Comparison of ENCODE assay signal across 17 cellular contexts in the genomic region with DNA sequence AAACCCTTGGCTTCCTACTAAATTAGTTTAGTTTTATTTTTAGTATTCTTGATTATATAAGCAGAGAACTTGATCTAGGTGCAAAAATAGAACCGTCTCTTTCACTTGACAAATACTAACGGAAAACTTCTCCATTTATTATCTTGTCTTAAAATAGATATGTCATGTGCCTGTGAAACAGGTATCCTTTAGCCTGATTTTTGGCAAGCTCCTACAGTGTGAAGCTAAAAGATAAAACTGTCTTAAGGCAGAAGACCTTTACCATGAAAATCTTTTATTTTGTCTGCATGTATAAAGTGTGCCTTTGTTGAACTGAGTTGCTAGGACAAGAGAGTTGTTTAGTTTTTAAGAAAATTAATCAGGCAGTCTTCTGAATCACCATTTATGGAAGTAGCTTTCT.
DNase-seq lines count a peak whose midpoint lies in the region; ATAC-seq, FAIRE-seq and TF ChIP-seq lines count a peak whose summit lies in the region.
"Had no signal": no experiment of that assay in that cellular context is flagged by ENCODE, and none has a peak within 500 bp of the region (broad histone marks: within the 10 kb centered on the region; RNA-seq: fewer than 3 reads in every experiment).

No MANE protein-coding gene starts in this region.

- TF ChIP-seq CTCF in D721Med (IDR thresholded peaks at IDR 0.05; ENCODE audit: insufficient read depth, missing control alignments) (no peak), VCaP (conservative IDR thresholded peaks at IDR 0.05) (no peak), left ventricle myocardium inferior (IDR thresholded peaks at IDR 0.05; ENCODE audit: borderline replicate concordance) (no peak)

- no peaks in the 10 kb centered on the region for H3K9me3 Mint-ChIP-seq in T-cell
- H3K9me3 Mint-ChIP-seq: activated T-helper 1 cell treated with anti-CD3 and anti-CD28 coated beads, Interleukin-12 subunit alpha, Interleukin-12 subunit beta, Interleukin-2, Interleukin-4 antibody, amounts not matched to agents 30 ng/mL and 10 ng/mL and 1 ng/mL, durations not matched to agents 14 hours and 24 hours and 36 hours; immature natural killer cell had no signal

- ATAC-seq in T-cell (replicated peaks in 1 of 4), result no peak
- ATAC-seq in GM21528 (IDR thresholded peaks at IDR 0.05; ENCODE audit: low FRiP score, unreplicated experiment), result no peak
- no peak for ATAC-seq in HG03025 (IDR thresholded peaks at IDR 0.05; ENCODE audit: low FRiP score, unreplicated experiment)
- ATAC-seq: Panc1 had no signal

- H3K27me3 Mint-ChIP-seq in T-cell, result no peaks in the 10 kb centered on the region

- CTCF ChIA-PET in T-cell (lab: Charles Lee), result interaction anchor here in 1 of 2 donors (0.6 kb wide), 1 partner anchor 202 kb away, joined by 3 read pairs; a partner anchor contains a TSS

- peaks cover 48% of the 10 kb centered on the region for H3K36me3 Mint-ChIP-seq in T-cell

- no peak overlapping the region for H3K27ac Mint-ChIP-seq in T-cell
- H3K27ac Mint-ChIP-seq: activated T-helper 1 cell treated with anti-CD3 and anti-CD28 coated beads, Interleukin-12 subunit alpha, Interleukin-12 subunit beta, Interleukin-2, Interleukin-4 antibody, amounts not matched to agents 30 ng/mL and 10 ng/mL and 1 ng/mL, durations not matched to agents 14 hours and 24 hours and 36 hours; immature natural killer cell had no signal

- H3K9me3 ChIP-seq in left ventricle myocardium inferior (replicated peaks), result no peaks in the 10 kb centered on the region
- H3K9me3 ChIP-seq: testis had no signal

- DNase-seq in D721Med (ENCODE audit: insufficient read length, low spot score), result no peak
- DNase-seq in left ventricle myocardium inferior, result no peak
- DNase-seq in putamen (ENCODE audit: low spot score), result peak; percentile 46
- DNase-seq in T-cell, result no peak
- DNase-seq in NCI-H146 treated with DMSO at 0.1 percent for 48 hours (lab: John Stamatoyannopoulos, UW; ENCODE audit: unreplicated experiment), result no peak
- DNase-seq: immature natural killer cell; mesenchymal stem cell; MM.1S; NCI-H526 treated with DMSO at 0.1 percent for 48 hours; stimulated activated CD4-positive, alpha-beta T cell treated with anti-CD3 and anti-CD28 coated beads, Interleukin-4, amount 100 ng/mL, for 24 hours; testis had no signal

- no peak overlapping the region for H3K4me3 ChIP-seq in left ventricle myocardium inferior
- H3K4me3 ChIP-seq: testis had no signal

- POLR2A ChIA-PET in T-cell (lab: Charles Lee), result interaction anchor here in 1 of 2 donors (0.6 kb wide), 1 partner anchor 1685 kb away, joined by 3 read pairs; no protein-coding TSS in a partner anchor

- peaks cover 71% of the 10 kb centered on the region for H3K36me3 ChIP-seq in left ventricle myocardium inferior

- intact Hi-C loops in left ventricle myocardium inferior (cut with micrococcal nuclease), result no loop called here

- no peaks in the 10 kb centered on the region for H3K27me3 ChIP-seq in left ventricle myocardium inferior (ENCODE audit: low read depth)
- H3K27me3 ChIP-seq: testis had no signal

- H3K4me3 Mint-ChIP-seq in T-cell, result no peak overlapping the region
- H3K4me3 Mint-ChIP-seq: activated T-helper 1 cell treated with anti-CD3 and anti-CD28 coated beads, Interleukin-12 subunit alpha, Interleukin-12 subunit beta, Interleukin-2, Interleukin-4 antibody, amounts not matched to agents 30 ng/mL and 10 ng/mL and 1 ng/mL, durations not matched to agents 14 hours and 24 hours and 36 hours; immature natural killer cell had no signal

- H3K4me1 Mint-ChIP-seq in T-cell, result no peaks in the 10 kb centered on the region
- H3K4me1 Mint-ChIP-seq: immature natural killer cell had no signal

- peak; percentile 69 for FAIRE-seq in D721Med (lab: Jason Lieb, UNC)
- FAIRE-seq: endothelial cell of umbilical vein had no signal

- H3K4me1 ChIP-seq in left ventricle myocardium inferior, result peaks cover 27% of the 10 kb centered on the region

- H3K27ac ChIP-seq in VCaP (peak overlapping the region; percentile 86), left ventricle myocardium inferior (replicated peaks) (peak overlapping the region; percentile 82)
